Comparison of ENCODE assay signal across 27 cellular contexts in genomic region chr2:121873870-121874269, GRCh38.
"Had no signal": no experiment of that assay in that cellular context is flagged by ENCODE, and none has a peak within 500 bp of the region (broad histone marks: within the 10 kb centered on the region; RNA-seq: fewer than 3 reads in every experiment).

No MANE protein-coding gene starts in this region.

- H3K9me3 ChIP-seq: colonic mucosa, esophagus muscularis mucosa, gastrocnemius medialis, heart right ventricle, left ventricle myocardium inferior, ovary, stomach, thoracic aorta, transverse colon had no signal

- H3K4me1 Mint-ChIP-seq: stimulated activated naive B cell treated with anti-CD40 and anti-IgM and Interleukin-4, amounts not matched to agents 10 μg/mL and 1 μg/mL and 100 μg/mL, for 72 hours had no signal

- H3K27me3 ChIP-seq: colonic mucosa, esophagus muscularis mucosa, gastrocnemius medialis, ovary, stomach, transverse colon had no signal

- H3K4me1 ChIP-seq: colonic mucosa, gastrocnemius medialis, heart right ventricle, left ventricle myocardium inferior, stomach, transverse colon had no signal

- H3K4me2 ChIP-seq: smooth muscle cell had no signal

- H3K27ac Mint-ChIP-seq: natural killer cell treated with Interleukin-12 subunit alpha and Interleukin-12 subunit beta and Interleukin-15 and Interleukin-18, amount 100 ng/mL, for 72 hours; stimulated activated naive B cell treated with anti-CD40 and anti-IgM and Interleukin-4, amounts not matched to agents 10 μg/mL and 1 μg/mL and 100 μg/mL, for 72 hours had no signal

- ATAC-seq: gastrocnemius medialis; heart right ventricle; left cardiac atrium; natural killer cell treated with Interleukin-12 subunit alpha and Interleukin-12 subunit beta and Interleukin-15 and Interleukin-18, amount 100 ng/mL, for 72 hours; right cardiac atrium; stimulated activated naive B cell treated with anti-CD40 and anti-IgM and Interleukin-4, amounts not matched to agents 10 μg/mL and 1 μg/mL and 100 μg/mL, for 72 hours had no signal

- DNase-seq: caudate nucleus; colonic mucosa; dermis blood vessel endothelial cell; effector memory CD4-positive, alpha-beta T cell; gastrocnemius medialis; heart right ventricle; hypothalamus; islet precursor cell; left cardiac atrium; left ventricle myocardium inferior; mesenchymal stem cell; midbrain; nucleus accumbens; ovary; right cardiac atrium; stimulated activated CD4-positive, alpha-beta T cell treated with anti-CD3 and anti-CD28 coated beads, Interleukin-2, amount 100 ng/mL, for 48 hours; stimulated activated CD8-positive, alpha-beta memory T cell treated with anti-CD3 and anti-CD28 coated beads, Interleukin-4, amount 100 ng/mL, for 48 hours; stimulated activated naive B cell treated with anti-CD40 and anti-IgM and Interleukin-4, amounts not matched to agents 10 μg/mL and 1 μg/mL and 100 μg/mL, for 72 hours; stomach; substantia nigra; transverse colon had no signal

- H3K36me3 ChIP-seq: colonic mucosa, esophagus muscularis mucosa, gastrocnemius medialis, heart right ventricle, left ventricle myocardium inferior, ovary, stomach, thoracic aorta, transverse colon had no signal

- H3K36me3 Mint-ChIP-seq: natural killer cell treated with Interleukin-12 subunit alpha and Interleukin-12 subunit beta and Interleukin-15 and Interleukin-18, amount 100 ng/mL, for 72 hours; stimulated activated naive B cell treated with anti-CD40 and anti-IgM and Interleukin-4, amounts not matched to agents 10 μg/mL and 1 μg/mL and 100 μg/mL, for 72 hours had no signal

- H3K4me3 ChIP-seq: colonic mucosa, esophagus muscularis mucosa, gastrocnemius medialis, heart right ventricle, left ventricle myocardium inferior, lung, ovary, smooth muscle cell, stomach, thoracic aorta, transverse colon had no signal

- H3K27ac ChIP-seq: colonic mucosa, epithelial cell of prostate, esophagus muscularis mucosa, gastrocnemius medialis, heart right ventricle, left ventricle myocardium inferior, ovary, stomach, thoracic aorta, transverse colon had no signal

- H3K9me3 Mint-ChIP-seq: natural killer cell treated with Interleukin-12 subunit alpha and Interleukin-12 subunit beta and Interleukin-15 and Interleukin-18, amount 100 ng/mL, for 72 hours had no signal

- H3K4me3 Mint-ChIP-seq: natural killer cell treated with Interleukin-12 subunit alpha and Interleukin-12 subunit beta and Interleukin-15 and Interleukin-18, amount 100 ng/mL, for 72 hours; stimulated activated naive B cell treated with anti-CD40 and anti-IgM and Interleukin-4, amounts not matched to agents 10 μg/mL and 1 μg/mL and 100 μg/mL, for 72 hours had no signal
